28 cellular contexts compared by ENCODE assay signal in genomic region chr17:72063756-72064461, GRCh38. TPM values are rescaled to one million over a fixed set of nuclear protein-coding genes. Genes with fewer than 3 reads are reported as not detected.
"Had no signal": no experiment of that assay in that cellular context is flagged by ENCODE, and none has a peak within 500 bp of the region (broad histone marks: within the 10 kb centered on the region; RNA-seq: fewer than 3 reads in every experiment).

No MANE protein-coding gene starts in this region.

- ATAC-seq: activated CD4-positive, CD25-positive, alpha-beta regulatory T cell treated with anti-CD3 and anti-CD28 coated beads, Interleukin-2, amount 50 U/mL, for 24 hours; activated T-cell treated with anti-CD3 and anti-CD28 coated beads, Interleukin-2, amount 50 U/mL, for 72 hours; gastrocnemius medialis; left colon; stimulated activated memory B cell treated with anti-CD40 and anti-IgM and Interleukin-4, amounts not matched to agents 10 μg/mL and 1 μg/mL and 100 μg/mL, for 72 hours had no signal

- H3K9me3 Mint-ChIP-seq: activated CD4-positive, alpha-beta memory T cell treated with anti-CD3 and anti-CD28 coated beads, Interleukin-2, amount 10 ng/mL, durations not matched to agents 7 days and 5 days; activated naive CD4-positive, alpha-beta T cell treated with anti-CD3 and anti-CD28 coated beads for 36 hours; activated naive CD8-positive, alpha-beta T cell treated with anti-CD3 and anti-CD28 coated beads, Interleukin-2, amount 10 ng/mL, durations not matched to agents 7 days and 5 days; dendritic cell treated with granulocyte-macrophage colony-stimulating factor and Interleukin-4, amounts not matched to agents 40 ng/mL and 50 ng/mL, for 4 days; type B pancreatic cell had no signal

- FAIRE-seq: endometrium, islet of Langerhans had no signal

- H3K36me3 ChIP-seq: gastrocnemius medialis, sigmoid colon, stomach, thoracic aorta, vagina had no signal

- DNase-seq: activated CD4-positive, alpha-beta memory T cell treated with anti-CD3 and anti-CD28 coated beads, Interleukin-2, amount 10 ng/mL, durations not matched to agents 7 days and 5 days; activated CD4-positive, alpha-beta T cell treated with anti-CD3 and anti-CD28 coated beads, Interleukin-2, amount 10 ng/mL, durations not matched to agents 24 days and 14 days; activated effector memory CD4-positive, alpha-beta T cell treated with Interleukin-2 at 50 U/mL for 16 hours; activated naive CD4-positive, alpha-beta T cell treated with anti-CD3 and anti-CD28 coated beads for 36 hours; activated naive CD8-positive, alpha-beta T cell treated with anti-CD3 and anti-CD28 coated beads, Interleukin-2, amount 10 ng/mL, durations not matched to agents 7 days and 5 days; activated T-cell treated with anti-CD3 and anti-CD28 coated beads, Interleukin-2, amount 50 U/mL, for 72 hours; amniotic stem cell; effector CD4-positive, alpha-beta T cell; erythroblast; gastrocnemius medialis; left colon; mesendoderm; naive B cell; occipital lobe; sigmoid colon; stimulated activated CD4-positive, alpha-beta T cell treated with anti-CD3 and anti-CD28 coated beads, Interleukin-15, amount 100 ng/mL, for 24 hours; stomach had no signal

- H3K27me3 Mint-ChIP-seq: activated CD4-positive, alpha-beta memory T cell treated with anti-CD3 and anti-CD28 coated beads, Interleukin-2, amount 10 ng/mL, durations not matched to agents 7 days and 5 days; activated CD4-positive, alpha-beta T cell treated with anti-CD3 and anti-CD28 coated beads, Interleukin-2, amount 10 ng/mL, durations not matched to agents 24 days and 14 days; activated naive CD8-positive, alpha-beta T cell treated with anti-CD3 and anti-CD28 coated beads, Interleukin-2, amount 10 ng/mL, durations not matched to agents 7 days and 5 days; dendritic cell treated with granulocyte-macrophage colony-stimulating factor and Interleukin-4, amounts not matched to agents 40 ng/mL and 50 ng/mL, for 4 days; naive B cell; stimulated activated memory B cell treated with anti-CD40 and anti-IgM and Interleukin-4, amounts not matched to agents 10 μg/mL and 1 μg/mL and 100 μg/mL, for 72 hours had no signal

- H3K4me3 ChIP-seq: gastrocnemius medialis, sigmoid colon, smooth muscle cell, stomach, thoracic aorta, vagina had no signal

- H3K4me3 Mint-ChIP-seq: activated CD4-positive, alpha-beta memory T cell treated with anti-CD3 and anti-CD28 coated beads, Interleukin-2, amount 10 ng/mL, durations not matched to agents 7 days and 5 days; activated CD4-positive, alpha-beta T cell treated with anti-CD3 and anti-CD28 coated beads, Interleukin-2, amount 10 ng/mL, durations not matched to agents 24 days and 14 days; activated naive CD4-positive, alpha-beta T cell treated with anti-CD3 and anti-CD28 coated beads for 36 hours; activated naive CD8-positive, alpha-beta T cell treated with anti-CD3 and anti-CD28 coated beads, Interleukin-2, amount 10 ng/mL, durations not matched to agents 7 days and 5 days; activated T-cell treated with anti-CD3 and anti-CD28 coated beads, Interleukin-2, amount 50 U/mL, for 72 hours; dendritic cell treated with granulocyte-macrophage colony-stimulating factor and Interleukin-4, amounts not matched to agents 40 ng/mL and 50 ng/mL, for 4 days; naive B cell; stimulated activated memory B cell treated with anti-CD40 and anti-IgM and Interleukin-4, amounts not matched to agents 10 μg/mL and 1 μg/mL and 100 μg/mL, for 72 hours; T-helper 2 cell treated with Interferon-gamma antibody and Interleukin-4, amounts not matched to agents 5 μg/mL and 100 μg/mL, for 36 hours; type B pancreatic cell had no signal

- H3K27me3 ChIP-seq: gastrocnemius medialis, sigmoid colon, stomach, vagina had no signal

- H3K9me3 ChIP-seq: gastrocnemius medialis, sigmoid colon, stomach, thoracic aorta, vagina had no signal

- H3K27ac ChIP-seq: gastrocnemius medialis, sigmoid colon, stomach, thoracic aorta, vagina, VCaP had no signal

- H3K36me3 Mint-ChIP-seq: activated naive CD8-positive, alpha-beta T cell treated with anti-CD3 and anti-CD28 coated beads, Interleukin-2, amount 10 ng/mL, durations not matched to agents 7 days and 5 days; naive B cell; stimulated activated memory B cell treated with anti-CD40 and anti-IgM and Interleukin-4, amounts not matched to agents 10 μg/mL and 1 μg/mL and 100 μg/mL, for 72 hours; type B pancreatic cell had no signal

- H3K4me2 ChIP-seq: smooth muscle cell had no signal

- H3K27ac Mint-ChIP-seq: activated CD4-positive, alpha-beta memory T cell treated with anti-CD3 and anti-CD28 coated beads, Interleukin-2, amount 10 ng/mL, durations not matched to agents 7 days and 5 days; activated CD4-positive, alpha-beta T cell treated with anti-CD3 and anti-CD28 coated beads, Interleukin-2, amount 10 ng/mL, durations not matched to agents 24 days and 14 days; activated naive CD4-positive, alpha-beta T cell treated with anti-CD3 and anti-CD28 coated beads for 36 hours; activated naive CD8-positive, alpha-beta T cell treated with anti-CD3 and anti-CD28 coated beads, Interleukin-2, amount 10 ng/mL, durations not matched to agents 7 days and 5 days; activated T-cell treated with anti-CD3 and anti-CD28 coated beads, Interleukin-2, amount 50 U/mL, for 72 hours; dendritic cell treated with granulocyte-macrophage colony-stimulating factor and Interleukin-4, amounts not matched to agents 40 ng/mL and 50 ng/mL, for 4 days; naive B cell; stimulated activated memory B cell treated with anti-CD40 and anti-IgM and Interleukin-4, amounts not matched to agents 10 μg/mL and 1 μg/mL and 100 μg/mL, for 72 hours; T-helper 2 cell treated with Interferon-gamma antibody and Interleukin-4, amounts not matched to agents 5 μg/mL and 100 μg/mL, for 36 hours; type B pancreatic cell had no signal

- H3K4me1 ChIP-seq: gastrocnemius medialis, stomach, vagina had no signal

- H3K4me1 Mint-ChIP-seq: activated CD4-positive, alpha-beta memory T cell treated with anti-CD3 and anti-CD28 coated beads, Interleukin-2, amount 10 ng/mL, durations not matched to agents 7 days and 5 days; activated CD4-positive, alpha-beta T cell treated with anti-CD3 and anti-CD28 coated beads, Interleukin-2, amount 10 ng/mL, durations not matched to agents 24 days and 14 days; activated naive CD8-positive, alpha-beta T cell treated with anti-CD3 and anti-CD28 coated beads, Interleukin-2, amount 10 ng/mL, durations not matched to agents 7 days and 5 days; naive B cell; stimulated activated memory B cell treated with anti-CD40 and anti-IgM and Interleukin-4, amounts not matched to agents 10 μg/mL and 1 μg/mL and 100 μg/mL, for 72 hours had no signal

RNA-seq across cellular contexts. Expression of gene SOX9, which starts 56.9 kb away (rescaled TPM):
- total RNA-seq: activated CD4-positive, alpha-beta memory T cell treated with anti-CD3 and anti-CD28 coated beads, Interleukin-2, amount 10 ng/mL, durations not matched to agents 7 days and 5 days; activated CD4-positive, alpha-beta T cell treated with anti-CD3 and anti-CD28 coated beads, Interleukin-2, amount 10 ng/mL, durations not matched to agents 24 days and 14 days; activated naive CD4-positive, alpha-beta T cell treated with anti-CD3 and anti-CD28 coated beads for 36 hours; activated naive CD8-positive, alpha-beta T cell treated with anti-CD3 and anti-CD28 coated beads, Interleukin-2, amount 10 ng/mL, durations not matched to agents 7 days and 5 days; activated T-cell treated with anti-CD3 and anti-CD28 coated beads, Interleukin-2, amount 50 U/mL, for 72 hours had no signal
